8 cellular contexts compared by ENCODE assay signal in the genomic region with DNA sequence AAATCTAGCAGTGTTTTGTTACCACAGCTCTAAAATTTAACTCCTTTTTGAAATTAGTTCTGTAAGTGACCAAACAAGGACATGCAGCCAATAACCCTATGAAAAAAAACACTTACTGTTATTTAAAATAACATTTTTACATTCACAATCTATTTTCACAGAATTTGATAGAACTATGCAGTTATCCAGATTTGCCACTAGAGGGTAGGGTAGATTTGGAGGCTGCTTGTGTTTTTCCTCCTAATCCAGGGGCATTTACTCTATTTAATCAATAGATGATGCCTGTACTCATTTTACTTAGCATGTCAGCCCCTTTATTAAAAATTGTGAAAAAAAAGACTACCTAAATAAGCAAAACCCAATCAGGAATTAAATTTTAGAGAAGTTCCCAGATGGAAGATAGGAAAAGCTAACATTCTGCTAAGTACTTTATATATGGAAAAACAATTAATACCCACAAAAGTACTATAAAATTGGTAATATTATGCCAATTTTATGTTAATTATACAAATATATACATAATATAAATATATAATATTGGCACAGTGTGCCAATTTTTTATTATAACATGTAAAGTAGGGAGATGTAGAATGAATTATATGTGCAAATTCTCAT. TPM values are rescaled to one million over a fixed set of nuclear protein-coding genes. Genes with fewer than 3 reads are reported as not detected.
DNase-seq lines count a peak whose midpoint lies in the region; ATAC-seq and TF ChIP-seq lines count a peak whose summit lies in the region.

No MANE protein-coding gene starts in this region.

- H3K9me3 ChIP-seq in left ventricle myocardium inferior (replicated peaks) (peaks cover 7% of the 10 kb centered on the region), neutrophil (no peaks in the 10 kb centered on the region)

- no peak overlapping the region for H3K4me3 Mint-ChIP-seq in effector memory CD8-positive, alpha-beta T cell

- TF ChIP-seq CTCF in left ventricle myocardium inferior (IDR thresholded peaks at IDR 0.05; ENCODE audit: borderline replicate concordance): peak; percentile 76
- TF ChIP-seq CTCF in neutrophil (IDR thresholded peaks at IDR 0.05): peak; percentile 51

- H3K4me3 ChIP-seq in left ventricle myocardium inferior (no peak overlapping the region), neutrophil (ENCODE audit: low read depth in 1 of 2, low read length in 1 of 2) (no peak overlapping the region)

- H3K36me3 ChIP-seq in left ventricle myocardium inferior: no peaks in the 10 kb centered on the region
- H3K36me3 ChIP-seq in neutrophil: no peaks in the 10 kb centered on the region

- no peaks in the 10 kb centered on the region for H3K9me3 Mint-ChIP-seq in effector memory CD8-positive, alpha-beta T cell

- no peaks in the 10 kb centered on the region for H3K36me3 Mint-ChIP-seq in effector memory CD8-positive, alpha-beta T cell (ENCODE audit: insufficient read depth)

- H3K27ac Mint-ChIP-seq in effector memory CD8-positive, alpha-beta T cell: no peak overlapping the region

- intact Hi-C loops in left ventricle myocardium inferior (cut with micrococcal nuclease): no loop called here
- intact Hi-C loops in left cardiac atrium (cut with DNase I): loop anchor here (5.0 to 10.0 kb wide), 2 partner anchors 107 to 124 kb away; no protein-coding TSS in a partner anchor

- H3K27ac ChIP-seq in left ventricle myocardium inferior (replicated peaks): no peak overlapping the region
- H3K27ac ChIP-seq in neutrophil: no peak overlapping the region

- no peak for ATAC-seq in left cardiac atrium
- peak; percentile 32 for ATAC-seq in effector memory CD8-positive, alpha-beta T cell (replicated peaks)
- no peak for ATAC-seq in stimulated activated naive CD8-positive, alpha-beta T cell treated with anti-CD3 and anti-CD28 coated beads, Interleukin-15, Interleukin-2, amounts not matched to agents 100 U/mL and 50 U/mL, for 24 hours

- H3K4me1 ChIP-seq in left ventricle myocardium inferior: no peaks in the 10 kb centered on the region
- no peaks in the 10 kb centered on the region for H3K4me1 ChIP-seq in neutrophil (ENCODE audit: control insufficient read depth in 1 of 2, insufficient read depth in 1 of 2, low read depth in 1 of 2, low read length in 1 of 2)

- no peaks in the 10 kb centered on the region for H3K4me1 Mint-ChIP-seq in effector memory CD8-positive, alpha-beta T cell (ENCODE audit: low read depth in 2 of 2)

- H3K27me3 ChIP-seq in left ventricle myocardium inferior (ENCODE audit: low read depth): peaks cover 10% of the 10 kb centered on the region
- peaks cover 8% of the 10 kb centered on the region for H3K27me3 ChIP-seq in neutrophil

- peaks cover 2 to 22% of the 10 kb centered on the region in 2 donors for H3K27me3 Mint-ChIP-seq in effector memory CD8-positive, alpha-beta T cell

- DNase-seq in left ventricle myocardium inferior (no peak), left cardiac atrium (no peak), NOMO-1 treated with DMSO at 0.1 percent for 48 hours (lab: John Stamatoyannopoulos, UW; ENCODE audit: unreplicated experiment) (peak; percentile 36), nucleus accumbens (lab: John Stamatoyannopoulos, UW) (no peak), UCSD-AML1 (lab: John Stamatoyannopoulos, UW; ENCODE audit: unreplicated experiment) (no peak)
- no peak for DNase-seq in effector memory CD8-positive, alpha-beta T cell
- no peak for DNase-seq in stimulated activated naive CD8-positive, alpha-beta T cell treated with anti-CD3 and anti-CD28 coated beads, Interleukin-15, Interleukin-2, amounts not matched to agents 100 U/mL and 50 U/mL, for 24 hours

RNA-seq across cellular contexts. Expression of gene LIPK, which starts 18.1 kb away (rescaled TPM):
- total RNA-seq in left ventricle myocardium inferior: not detected
- total RNA-seq in left cardiac atrium: not detected

RNA-seq across cellular contexts. Expression of gene LIPF, which starts 23.7 kb away (rescaled TPM):
- total RNA-seq in left ventricle myocardium inferior (not detected), left cardiac atrium (not detected)
